Comparison of ENCODE assay signal across 35 cellular contexts in the genomic region with DNA sequence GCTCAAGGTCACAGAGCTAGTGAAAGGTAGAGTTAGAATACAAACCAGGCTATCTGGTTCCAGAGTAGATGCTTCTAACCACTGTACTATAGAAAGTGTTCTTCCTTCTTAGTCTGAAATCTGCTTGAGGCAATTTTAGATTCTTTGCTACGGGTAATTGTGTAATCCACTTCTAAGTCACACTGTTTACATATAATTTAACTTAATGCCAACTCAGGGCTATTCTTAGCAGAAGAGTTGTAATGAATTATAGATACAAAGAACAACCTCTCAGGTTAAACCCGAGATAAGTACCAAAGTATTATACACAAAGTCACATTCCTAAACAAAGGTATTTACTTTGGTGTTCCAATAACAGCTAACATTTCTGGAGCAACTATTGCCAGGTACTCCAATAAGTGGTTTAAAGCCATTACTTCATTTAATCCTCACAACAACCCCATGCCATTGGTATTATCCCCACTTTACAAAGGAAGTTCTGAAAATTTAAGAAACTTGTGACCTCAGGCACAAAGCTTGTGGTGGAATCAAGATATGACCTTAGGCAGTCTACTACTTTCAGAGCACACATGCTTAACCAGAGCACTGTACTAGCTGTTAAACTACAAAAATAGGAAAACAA. TPM values are rescaled to one million over a fixed set of nuclear protein-coding genes. Genes with fewer than 3 reads are reported as not detected.
DNase-seq lines count a peak whose midpoint lies in the region; ATAC-seq and TF ChIP-seq lines count a peak whose summit lies in the region.
"Had no signal": no experiment of that assay in that cellular context is flagged by ENCODE, and none has a peak within 500 bp of the region (broad histone marks: within the 10 kb centered on the region; RNA-seq: fewer than 3 reads in every experiment).

No MANE protein-coding gene starts in this region.

- H3K4me1 Mint-ChIP-seq in endodermal cell (no peaks in the 10 kb centered on the region), WTC11 (peaks cover 6% of the 10 kb centered on the region)
- H3K4me1 Mint-ChIP-seq: stimulated activated memory B cell treated with anti-CD40 and anti-IgM and Interleukin-4, amounts not matched to agents 10 μg/mL and 1 μg/mL and 100 μg/mL, for 72 hours had no signal

- H3K9ac ChIP-seq in endodermal cell (ENCODE audit: extremely low read depth, low read length, poor library complexity, severe bottlenecking) = no peak overlapping the region

- POLR2A ChIA-PET in WTC11 (lab: Charles Lee) = no interaction called here

- H3K27me3 Mint-ChIP-seq in endodermal cell (ENCODE audit: insufficient read depth) (no peaks in the 10 kb centered on the region), WTC11 (ENCODE audit: low read depth) (no peaks in the 10 kb centered on the region)
- H3K27me3 Mint-ChIP-seq: dendritic cell treated with granulocyte-macrophage colony-stimulating factor and Interleukin-4, amounts not matched to agents 40 ng/mL and 50 ng/mL, for 4 days; natural killer cell treated with Interleukin-12 subunit alpha and Interleukin-12 subunit beta and Interleukin-15 and Interleukin-18, amount 100 ng/mL, for 72 hours; stimulated activated memory B cell treated with anti-CD40 and anti-IgM and Interleukin-4, amounts not matched to agents 10 μg/mL and 1 μg/mL and 100 μg/mL, for 72 hours had no signal

- H3K36me3 ChIP-seq in endodermal cell (ENCODE audit: control insufficient read depth, insufficient read depth, low read length) = no peaks in the 10 kb centered on the region
- H3K36me3 ChIP-seq: adrenal gland, gastrocnemius medialis, left ventricle myocardium inferior, ovary had no signal

- H3K27me3 ChIP-seq in foreskin keratinocyte (no peaks in the 10 kb centered on the region), endodermal cell (ENCODE audit: control insufficient read depth, insufficient read depth, low read length, poor library complexity, severe bottlenecking) (no peaks in the 10 kb centered on the region)
- H3K27me3 ChIP-seq: adrenal gland, gastrocnemius medialis, ovary had no signal

- no peaks in the 10 kb centered on the region for H3K4me1 ChIP-seq in foreskin keratinocyte
- no peaks in the 10 kb centered on the region for H3K4me1 ChIP-seq in endodermal cell (ENCODE audit: control insufficient read depth, insufficient read depth, low read length)
- H3K4me1 ChIP-seq: gastrocnemius medialis had no signal

- DNase-seq in AG10803 (ENCODE audit: low read depth) (peak; percentile 36), M059J (ENCODE audit: low read depth) (peak; percentile 74), choroid plexus epithelial cell (ENCODE audit: low read depth) (peak; percentile 62), foreskin keratinocyte (peak; percentile 8 to 29), NCI-H1436 (lab: John Stamatoyannopoulos, UW) (no peak), endodermal cell (no peak), WTC11 (ENCODE audit: low spot score) (no peak)
- DNase-seq: activated CD4-positive, alpha-beta T cell treated with anti-CD3 and anti-CD28 coated beads for 48 hours; activated naive CD4-positive, alpha-beta T cell; activated T-cell treated with anti-CD3 and anti-CD28 coated beads, Interleukin-2, amount 50 U/mL, for 4 hours; adrenal gland; DMS53; gastrocnemius medialis; hippocampal formation; left ventricle myocardium inferior; MM.1S; NCI-H146; NCI-H2171; NCI-H526; ovary; right cardiac atrium; RPMI8226; stimulated activated CD4-positive, alpha-beta T cell treated with anti-CD3 and anti-CD28 coated beads, Interleukin-4, amount 100 ng/mL, for 1 hour had no signal

- H3K4me3 Mint-ChIP-seq in endodermal cell (no peak overlapping the region), WTC11 (no peak overlapping the region)
- H3K4me3 Mint-ChIP-seq: activated T-cell treated with anti-CD3 and anti-CD28 coated beads, Interleukin-2, amount 50 U/mL, for 4 hours; dendritic cell treated with granulocyte-macrophage colony-stimulating factor and Interleukin-4, amounts not matched to agents 40 ng/mL and 50 ng/mL, for 4 days; natural killer cell treated with Interleukin-12 subunit alpha and Interleukin-12 subunit beta and Interleukin-15 and Interleukin-18, amount 100 ng/mL, for 72 hours; stimulated activated memory B cell treated with anti-CD40 and anti-IgM and Interleukin-4, amounts not matched to agents 10 μg/mL and 1 μg/mL and 100 μg/mL, for 72 hours had no signal

- H3K27ac Mint-ChIP-seq in endodermal cell (no peak overlapping the region), WTC11 (no peak overlapping the region)
- H3K27ac Mint-ChIP-seq: dendritic cell treated with granulocyte-macrophage colony-stimulating factor and Interleukin-4, amounts not matched to agents 40 ng/mL and 50 ng/mL, for 4 days; natural killer cell treated with Interleukin-12 subunit alpha and Interleukin-12 subunit beta and Interleukin-15 and Interleukin-18, amount 100 ng/mL, for 72 hours; stimulated activated memory B cell treated with anti-CD40 and anti-IgM and Interleukin-4, amounts not matched to agents 10 μg/mL and 1 μg/mL and 100 μg/mL, for 72 hours had no signal

- CTCF ChIA-PET in WTC11 (lab: Charles Lee) = no interaction called here

- no peak for TF ChIP-seq CTCF in AG10803 (conservative IDR thresholded peaks at IDR 0.05; ENCODE audit: low read length)
- TF ChIP-seq CTCF in choroid plexus epithelial cell (conservative IDR thresholded peaks at IDR 0.05; ENCODE audit: low read depth, low read length) = no peak
- no peak for TF ChIP-seq CTCF in foreskin keratinocyte (conservative IDR thresholded peaks at IDR 0.05)
- TF ChIP-seq CTCF in endodermal cell (conservative IDR thresholded peaks at IDR 0.05) = no peak
- no peak for TF ChIP-seq CTCF in WTC11 (IDR thresholded peaks at IDR 0.05)

- ATAC-seq in foreskin keratinocyte (no peak), GM21360 (IDR thresholded peaks at IDR 0.05; ENCODE audit: unreplicated experiment) (no peak), WTC11 (no peak)
- ATAC-seq: activated T-cell treated with anti-CD3 and anti-CD28 coated beads, Interleukin-2, amount 50 U/mL, for 4 hours; gastrocnemius medialis; HCT116; natural killer cell treated with Interleukin-12 subunit alpha and Interleukin-12 subunit beta and Interleukin-15 and Interleukin-18, amount 100 ng/mL, for 72 hours; right cardiac atrium; SK-N-SH treated with all-trans-retinoic acid at 6 μM for 48 hours; stimulated activated memory B cell treated with anti-CD40 and anti-IgM and Interleukin-4, amounts not matched to agents 10 μg/mL and 1 μg/mL and 100 μg/mL, for 72 hours had no signal

- H3K9me3 Mint-ChIP-seq in endodermal cell (no peaks in the 10 kb centered on the region), WTC11 (no peaks in the 10 kb centered on the region)
- H3K9me3 Mint-ChIP-seq: activated T-cell treated with anti-CD3 and anti-CD28 coated beads, Interleukin-2, amount 50 U/mL, for 4 hours; dendritic cell treated with granulocyte-macrophage colony-stimulating factor and Interleukin-4, amounts not matched to agents 40 ng/mL and 50 ng/mL, for 4 days; natural killer cell treated with Interleukin-12 subunit alpha and Interleukin-12 subunit beta and Interleukin-15 and Interleukin-18, amount 100 ng/mL, for 72 hours; stimulated activated memory B cell treated with anti-CD40 and anti-IgM and Interleukin-4, amounts not matched to agents 10 μg/mL and 1 μg/mL and 100 μg/mL, for 72 hours had no signal

- H3K4me3 ChIP-seq in AG10803 (ENCODE audit: low read length) = no peak overlapping the region
- H3K4me3 ChIP-seq in choroid plexus epithelial cell (ENCODE audit: low read depth, low read length) = no peak overlapping the region
- no peak overlapping the region for H3K4me3 ChIP-seq in endodermal cell (ENCODE audit: low read length)
- H3K4me3 ChIP-seq: adrenal gland, gastrocnemius medialis, left ventricle myocardium inferior, ovary had no signal

- WGBS in endodermal cell (ENCODE audit: insufficient coverage in 1 of 2, insufficient read length in 1 of 2), 2 experiments = 97% methylated on average over 2 of the region's 2 CpGs; no CpG with 5 or more reads in 1 of the 2 experiments

- H3K36me3 Mint-ChIP-seq in endodermal cell (ENCODE audit: low read depth) (no peaks in the 10 kb centered on the region), WTC11 (no peaks in the 10 kb centered on the region)
- H3K36me3 Mint-ChIP-seq: natural killer cell treated with Interleukin-12 subunit alpha and Interleukin-12 subunit beta and Interleukin-15 and Interleukin-18, amount 100 ng/mL, for 72 hours; stimulated activated memory B cell treated with anti-CD40 and anti-IgM and Interleukin-4, amounts not matched to agents 10 μg/mL and 1 μg/mL and 100 μg/mL, for 72 hours had no signal

- no peaks in the 10 kb centered on the region for H3K9me3 ChIP-seq in endodermal cell (ENCODE audit: control insufficient read depth, low read length)
- H3K9me3 ChIP-seq: adrenal gland, gastrocnemius medialis, left ventricle myocardium inferior, ovary had no signal

- H3K27ac ChIP-seq in foreskin keratinocyte = no peak overlapping the region
- no peak overlapping the region for H3K27ac ChIP-seq in endodermal cell (ENCODE audit: low read depth, low read length)
- H3K27ac ChIP-seq: adrenal gland, gastrocnemius medialis, left ventricle myocardium inferior, ovary had no signal

TF ChIP-seq in WTC11, 78 proteins besides CTCF, POLR2A, EP300 and RAD21:
- TF ChIP-seq JUN (CRISPR knock-in tag; IDR thresholded peaks at IDR 0.05) = no peak
- no peak for TF ChIP-seq ESRRA (CRISPR knock-in tag; IDR thresholded peaks at IDR 0.05; ENCODE audit: borderline replicate concordance)
- TF ChIP-seq, protein P1, sequence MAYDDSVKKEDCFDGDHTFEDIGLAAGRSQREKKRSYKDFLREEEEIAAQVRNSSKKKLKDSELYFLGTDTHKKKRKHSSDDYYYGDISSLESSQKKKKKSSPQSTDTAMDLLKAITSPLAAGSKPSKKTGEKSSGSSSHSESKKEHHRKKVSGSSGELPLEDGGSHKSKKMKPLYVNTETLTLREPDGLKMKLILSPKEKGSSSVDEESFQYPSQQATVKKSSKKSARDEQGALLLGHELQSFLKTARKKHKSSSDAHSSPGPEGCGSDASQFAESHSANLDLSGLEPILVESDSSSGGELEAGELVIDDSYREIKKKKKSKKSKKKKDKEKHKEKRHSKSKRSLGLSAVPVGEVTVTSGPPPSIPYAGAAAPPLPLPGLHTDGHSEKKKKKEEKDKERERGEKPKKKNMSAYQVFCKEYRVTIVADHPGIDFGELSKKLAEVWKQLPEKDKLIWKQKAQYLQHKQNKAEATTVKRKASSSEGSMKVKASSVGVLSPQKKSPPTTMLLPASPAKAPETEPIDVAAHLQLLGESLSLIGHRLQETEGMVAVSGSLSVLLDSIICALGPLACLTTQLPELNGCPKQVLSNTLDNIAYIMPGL (CRISPR knock-in tag; IDR thresholded peaks at IDR 0.05) = no peak

RNA-seq across cellular contexts. Expression of a gene that starts 31.1 kb away (rescaled TPM):
- total RNA-seq in M059J (2014; rRNA removed; shearing (Covaris generic)) = not detected in 2 replicates
- total RNA-seq in foreskin keratinocyte (not detected in 2 replicates), endodermal cell (not detected), WTC11 (2021) (not detected in 3 replicates)
- polyA plus RNA-seq in foreskin keratinocyte = not detected in 2 replicates
- not detected for polyA plus RNA-seq in endodermal cell (2013, experiment 1 of 2)
- not detected for polyA plus RNA-seq in endodermal cell (2013, experiment 2 of 2)
- total RNA-seq: A673; activated CD8-positive, alpha-beta memory T cell treated with anti-CD3 and anti-CD28 coated beads for 36 hours; activated T-cell treated with anti-CD3 and anti-CD28 coated beads, Interleukin-2, amount 50 U/mL, for 4 hours; adrenal gland; cardiac septum; gastrocnemius medialis; left ventricle myocardium inferior; mononuclear cell; natural killer cell treated with Interleukin-12 subunit alpha and Interleukin-12 subunit beta and Interleukin-15 and Interleukin-18, amount 100 ng/mL, for 72 hours; ovary; right cardiac atrium; T-helper 2 cell treated with Interferon-gamma antibody and Interleukin-4, amounts not matched to agents 100 ng/mL and 5 ng/mL, for 36 hours had no signal
- polyA plus RNA-seq: BJ, ovary, right cardiac atrium had no signal

Comparison
In these comparisons a context has a peak if more than half of its experiments do, and no peak if none do; other contexts are left out.
1. DNase-seq: peak in AG10803 (single experiment), M059J (single experiment), choroid plexus epithelial cell (single experiment) and foreskin keratinocyte (2 of 2); none in NCI-H1436 (single experiment), endodermal cell (single experiment) and WTC11 (single experiment).